Comparison of ENCODE assay signal across 15 cellular contexts in genomic region chr12:103462675-103463074, GRCh38. TPM values are rescaled to one million over a fixed set of nuclear protein-coding genes. Genes with fewer than 3 reads are reported as not detected.
DNase-seq lines count a peak whose midpoint lies in the region; ATAC-seq and TF ChIP-seq lines count a peak whose summit lies in the region.
"Had no signal": no experiment of that assay in that cellular context is flagged by ENCODE, and none has a peak within 500 bp of the region (broad histone marks: within the 10 kb centered on the region; RNA-seq: fewer than 3 reads in every experiment).

No MANE protein-coding gene starts in this region.

- peaks cover 0 to 7% of the 10 kb centered on the region in 2 donors for H3K9me3 ChIP-seq in ascending aorta
- H3K9me3 ChIP-seq: HAP-1 had no signal

- peak; percentile 82 for DNase-seq in GM12865 (ENCODE audit: low read depth)
- DNase-seq in NCI-H1694 (lab: John Stamatoyannopoulos, UW), result no peak
- no peak for DNase-seq in medulla oblongata (ENCODE audit: extremely low spot score)
- DNase-seq in natural killer cell, result no peak
- DNase-seq in ascending aorta (ENCODE audit: low spot score in 2 of 2), result no peak
- DNase-seq: activated CD8-positive, alpha-beta memory T cell treated with anti-CD3 and anti-CD28 coated beads for 24 hours; effector CD4-positive, alpha-beta T cell; Karpas-422 had no signal

- no peaks in the 10 kb centered on the region for H3K4me1 Mint-ChIP-seq in natural killer cell

- H3K9me3 Mint-ChIP-seq in natural killer cell, result peaks cover 3 to 6% of the 10 kb centered on the region in 2 donors

- ATAC-seq in GM19328 (IDR thresholded peaks at IDR 0.05; ENCODE audit: unreplicated experiment), result peak; percentile 86
- ATAC-seq in HG02610 (IDR thresholded peaks at IDR 0.05; ENCODE audit: unreplicated experiment), result peak; percentile 98
- ATAC-seq in HG03280 (IDR thresholded peaks at IDR 0.05; ENCODE audit: unreplicated experiment), result peak; percentile 91
- ATAC-seq in natural killer cell, result no peak

- H3K27me3 Mint-ChIP-seq in natural killer cell (ENCODE audit: low read depth in 2 of 2), result no peaks in the 10 kb centered on the region

- no peaks in the 10 kb centered on the region for H3K36me3 ChIP-seq in ascending aorta
- H3K36me3 ChIP-seq: HAP-1 had no signal

- H3K4me1 ChIP-seq in ascending aorta, result no peaks in the 10 kb centered on the region
- H3K4me1 ChIP-seq: HAP-1 had no signal

- no peaks in the 10 kb centered on the region for H3K36me3 Mint-ChIP-seq in natural killer cell

- intact Hi-C loops in natural killer cell (cut with micrococcal nuclease) (no loop called here), ascending aorta (cut with DNase I) (no loop called here)

- H3K27me3 ChIP-seq in ascending aorta, result no peaks in the 10 kb centered on the region

- no peak overlapping the region for H3K27ac Mint-ChIP-seq in natural killer cell

- TF ChIP-seq CTCF in GM12865 (IDR thresholded peaks at IDR 0.05; ENCODE audit: insufficient read depth, low read depth, low read length, missing control alignments) (no peak), natural killer cell (IDR thresholded peaks at IDR 0.05) (no peak), ascending aorta (IDR thresholded peaks at IDR 0.05) (no peak)

- H3K27ac ChIP-seq in ascending aorta, result no peak overlapping the region

- no peak overlapping the region for H3K4me3 Mint-ChIP-seq in natural killer cell

- H3K4me3 ChIP-seq in GM12865 (ENCODE audit: low read depth, low read length) (no peak overlapping the region), ascending aorta (no peak overlapping the region)
- H3K4me3 ChIP-seq: HAP-1 had no signal

RNA-seq across cellular contexts. Expression of gene C12orf42, which starts 33.1 kb away (rescaled TPM):
- total RNA-seq in natural killer cell, result 1 to 10 TPM; 1.3 to 1.7 (median 1.6) TPM
- not detected for total RNA-seq in ascending aorta
- total RNA-seq: Daoy, glomerular endothelial cell, lower leg skin had no signal

Comparison
In these comparisons a context has a peak if more than half of its experiments do, and no peak if none do; other contexts are left out.
1. ATAC-seq: peak in GM19328 (single experiment), HG02610 (single experiment) and HG03280 (single experiment); none in natural killer cell (0 of 3).